Comparison of ENCODE assay signal across 1 cellular context in the genomic region with DNA sequence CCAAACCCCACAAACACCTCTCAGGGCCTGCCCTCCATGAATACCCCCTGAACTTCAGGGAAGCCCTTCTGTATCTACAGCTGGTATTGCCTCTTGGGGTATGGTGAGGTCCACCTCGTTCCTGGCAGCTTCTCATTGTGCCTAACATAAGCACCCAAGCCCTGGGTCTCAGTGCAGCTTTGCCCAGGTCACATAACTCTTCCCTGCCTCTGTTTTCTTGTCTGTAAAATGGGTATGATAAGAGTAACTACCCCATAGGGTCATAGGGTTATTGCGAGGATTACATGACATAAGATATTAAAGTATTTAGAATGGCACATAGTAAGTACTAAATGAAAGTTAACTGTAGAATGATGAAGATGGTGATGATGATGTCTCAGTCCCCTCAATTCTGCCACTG.
TF ChIP-seq lines count a peak whose summit lies in the region.

No MANE protein-coding gene starts in this region.

TF ChIP-seq in GM23338, 12 proteins besides CTCF, POLR2A, EP300 and RAD21 (continued from another document):
- TF ChIP-seq, protein P1, sequence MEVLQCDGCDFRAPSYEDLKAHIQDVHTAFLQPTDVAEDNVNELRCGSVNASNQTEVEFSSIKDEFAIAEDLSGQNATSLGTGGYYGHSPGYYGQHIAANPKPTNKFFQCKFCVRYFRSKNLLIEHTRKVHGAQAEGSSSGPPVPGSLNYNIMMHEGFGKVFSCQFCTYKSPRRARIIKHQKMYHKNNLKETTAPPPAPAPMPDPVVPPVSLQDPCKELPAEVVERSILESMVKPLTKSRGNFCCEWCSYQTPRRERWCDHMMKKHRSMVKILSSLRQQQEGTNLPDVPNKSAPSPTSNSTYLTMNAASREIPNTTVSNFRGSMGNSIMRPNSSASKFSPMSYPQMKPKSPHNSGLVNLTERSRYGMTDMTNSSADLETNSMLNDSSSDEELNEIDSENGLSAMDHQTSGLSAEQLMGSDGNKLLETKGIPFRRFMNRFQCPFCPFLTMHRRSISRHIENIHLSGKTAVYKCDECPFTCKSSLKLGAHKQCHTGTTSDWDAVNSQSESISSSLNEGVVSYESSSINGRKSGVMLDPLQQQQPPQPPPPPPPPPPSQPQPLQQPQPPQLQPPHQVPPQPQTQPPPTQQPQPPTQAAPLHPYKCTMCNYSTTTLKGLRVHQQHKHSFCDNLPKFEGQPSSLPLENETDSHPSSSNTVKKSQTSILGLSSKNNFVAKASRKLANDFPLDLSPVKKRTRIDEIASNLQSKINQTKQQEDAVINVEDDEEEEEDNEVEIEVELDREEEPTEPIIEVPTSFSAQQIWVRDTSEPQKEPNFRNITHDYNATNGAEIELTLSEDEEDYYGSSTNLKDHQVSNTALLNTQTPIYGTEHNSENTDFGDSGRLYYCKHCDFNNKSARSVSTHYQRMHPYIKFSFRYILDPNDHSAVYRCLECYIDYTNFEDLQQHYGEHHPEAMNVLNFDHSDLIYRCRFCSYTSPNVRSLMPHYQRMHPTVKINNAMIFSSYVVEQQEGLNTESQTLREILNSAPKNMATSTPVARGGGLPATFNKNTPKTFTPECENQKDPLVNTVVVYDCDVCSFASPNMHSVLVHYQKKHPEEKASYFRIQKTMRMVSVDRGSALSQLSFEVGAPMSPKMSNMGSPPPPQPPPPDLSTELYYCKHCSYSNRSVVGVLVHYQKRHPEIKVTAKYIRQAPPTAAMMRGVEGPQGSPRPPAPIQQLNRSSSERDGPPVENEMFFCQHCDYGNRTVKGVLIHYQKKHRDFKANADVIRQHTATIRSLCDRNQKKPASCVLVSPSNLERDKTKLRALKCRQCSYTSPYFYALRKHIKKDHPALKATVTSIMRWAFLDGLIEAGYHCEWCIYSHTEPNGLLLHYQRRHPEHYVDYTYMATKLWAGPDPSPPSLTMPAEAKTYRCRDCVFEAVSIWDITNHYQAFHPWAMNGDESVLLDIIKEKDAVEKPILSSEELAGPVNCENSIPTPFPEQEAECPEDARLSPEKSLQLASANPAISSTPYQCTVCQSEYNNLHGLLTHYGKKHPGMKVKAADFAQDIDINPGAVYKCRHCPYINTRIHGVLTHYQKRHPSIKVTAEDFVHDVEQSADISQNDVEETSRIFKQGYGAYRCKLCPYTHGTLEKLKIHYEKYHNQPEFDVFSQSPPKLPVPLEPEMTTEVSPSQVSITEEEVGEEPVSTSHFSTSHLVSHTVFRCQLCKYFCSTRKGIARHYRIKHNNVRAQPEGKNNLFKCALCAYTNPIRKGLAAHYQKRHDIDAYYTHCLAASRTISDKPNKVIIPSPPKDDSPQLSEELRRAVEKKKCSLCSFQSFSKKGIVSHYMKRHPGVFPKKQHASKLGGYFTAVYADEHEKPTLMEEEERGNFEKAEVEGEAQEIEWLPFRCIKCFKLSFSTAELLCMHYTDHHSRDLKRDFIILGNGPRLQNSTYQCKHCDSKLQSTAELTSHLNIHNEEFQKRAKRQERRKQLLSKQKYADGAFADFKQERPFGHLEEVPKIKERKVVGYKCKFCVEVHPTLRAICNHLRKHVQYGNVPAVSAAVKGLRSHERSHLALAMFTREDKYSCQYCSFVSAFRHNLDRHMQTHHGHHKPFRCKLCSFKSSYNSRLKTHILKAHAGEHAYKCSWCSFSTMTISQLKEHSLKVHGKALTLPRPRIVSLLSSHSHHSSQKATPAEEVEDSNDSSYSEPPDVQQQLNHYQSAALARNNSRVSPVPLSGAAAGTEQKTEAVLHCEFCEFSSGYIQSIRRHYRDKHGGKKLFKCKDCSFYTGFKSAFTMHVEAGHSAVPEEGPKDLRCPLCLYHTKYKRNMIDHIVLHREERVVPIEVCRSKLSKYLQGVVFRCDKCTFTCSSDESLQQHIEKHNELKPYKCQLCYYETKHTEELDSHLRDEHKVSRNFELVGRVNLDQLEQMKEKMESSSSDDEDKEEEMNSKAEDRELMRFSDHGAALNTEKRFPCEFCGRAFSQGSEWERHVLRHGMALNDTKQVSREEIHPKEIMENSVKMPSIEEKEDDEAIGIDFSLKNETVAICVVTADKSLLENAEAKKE (CRISPR knock-in tag; IDR thresholded peaks at IDR 0.05), result no peak
